Comparison of ENCODE assay signal across 2 cellular contexts in genomic region chr21:18204931-18205330, GRCh38.
TF ChIP-seq lines count a peak whose summit lies in the region.

No MANE protein-coding gene starts in this region.

TF ChIP-seq in SK-N-SH, 30 proteins besides CTCF, POLR2A, EP300 and RAD21:
- no peak for TF ChIP-seq USF2 (IDR thresholded peaks at IDR 0.05; ENCODE audit: borderline replicate concordance, low read depth, low read length)
- no peak for TF ChIP-seq RFX5 (IDR thresholded peaks at IDR 0.05; ENCODE audit: low read length)
- no peak for TF ChIP-seq TCF12 (IDR thresholded peaks at IDR 0.05)
- TF ChIP-seq MXI1 (IDR thresholded peaks at IDR 0.05; ENCODE audit: low read depth, low read length), result no peak
- no peak for TF ChIP-seq SIN3A (IDR thresholded peaks at IDR 0.05; ENCODE audit: borderline replicate concordance, low read depth, low read length)
- TF ChIP-seq POLR2AphosphoS5 (IDR thresholded peaks at IDR 0.05; ENCODE audit: low read depth, low read length), result no peak
- no peak for TF ChIP-seq MEF2A (IDR thresholded peaks at IDR 0.05; ENCODE audit: borderline replicate concordance, low read depth)
- TF ChIP-seq RXRA (IDR thresholded peaks at IDR 0.05; ENCODE audit: borderline replicate concordance, low read depth), result no peak
- no peak for TF ChIP-seq MAX (IDR thresholded peaks at IDR 0.05; ENCODE audit: low read depth)
- no peak for TF ChIP-seq TAF1 (IDR thresholded peaks at IDR 0.05; ENCODE audit: borderline replicate concordance, low read depth, low read length)
- no peak for TF ChIP-seq NRF1 (IDR thresholded peaks at IDR 0.05; ENCODE audit: low read depth, low read length)
- TF ChIP-seq RCOR1 (IDR thresholded peaks at IDR 0.05; ENCODE audit: low read length), result no peak
- no peak for TF ChIP-seq SMC3 (IDR thresholded peaks at IDR 0.05; ENCODE audit: low read depth, low read length)
- no peak for TF ChIP-seq CHD2 (IDR thresholded peaks at IDR 0.05; ENCODE audit: low read length, partially characterized antibody)
- no peak for TF ChIP-seq NFIC (IDR thresholded peaks at IDR 0.05; ENCODE audit: borderline replicate concordance)
- TF ChIP-seq FOSL2 (IDR thresholded peaks at IDR 0.05; ENCODE audit: borderline replicate concordance, low read depth), result no peak
- TF ChIP-seq PBX3 (IDR thresholded peaks at IDR 0.05), result no peak
- no peak for TF ChIP-seq IRF3 (IDR thresholded peaks at IDR 0.05; ENCODE audit: low read depth, low read length)
- no peak for TF ChIP-seq GATA2 (CRISPR knock-in tag; IDR thresholded peaks at IDR 0.05)
- TF ChIP-seq EZH2phosphoT487 (IDR thresholded peaks at IDR 0.05; ENCODE audit: borderline replicate concordance, low read depth), result no peak

TF ChIP-seq in SK-N-SH treated with all-trans-retinoic acid at 6 μM for 48 hours, 23 proteins besides CTCF, POLR2A, EP300 and RAD21:
- TF ChIP-seq PPARA (CRISPR knock-in tag; IDR thresholded peaks at IDR 0.05; ENCODE audit: borderline replicate concordance), result no peak
- no peak for TF ChIP-seq ZFP30 (CRISPR knock-in tag; IDR thresholded peaks at IDR 0.05)
- no peak for TF ChIP-seq CSDC2 (CRISPR knock-in tag; IDR thresholded peaks at IDR 0.05)
- TF ChIP-seq ZFP3 (CRISPR knock-in tag; IDR thresholded peaks at IDR 0.05), result no peak
- TF ChIP-seq RARB (CRISPR knock-in tag; IDR thresholded peaks at IDR 0.05), result no peak
- no peak for TF ChIP-seq CREB5 (CRISPR knock-in tag; IDR thresholded peaks at IDR 0.05; ENCODE audit: low read depth)
- no peak for TF ChIP-seq ISL1 (CRISPR knock-in tag; IDR thresholded peaks at IDR 0.05)
- no peak for TF ChIP-seq ZNF565 (CRISPR knock-in tag; conservative IDR thresholded peaks at IDR 0.05; ENCODE audit: low read depth)
- no peak for TF ChIP-seq ARNTL (CRISPR knock-in tag; IDR thresholded peaks at IDR 0.05; ENCODE audit: borderline replicate concordance, low read depth)
- no peak for TF ChIP-seq GLIS3 (CRISPR knock-in tag; IDR thresholded peaks at IDR 0.05)
